ENCODE assay signal across 7 cellular contexts in genomic region chr12:27179399-27180214, GRCh38.
DNase-seq lines count a peak whose midpoint lies in the region; ATAC-seq, FAIRE-seq and TF ChIP-seq lines count a peak whose summit lies in the region.

No MANE protein-coding gene starts in this region.

- DNase-seq in GM10266 (ENCODE audit: extremely low spot score) (peak; percentile 67), SW480 (ENCODE audit: low spot score) (peak; percentile 78), esophagus squamous epithelium (lab: John Stamatoyannopoulos, UW) (no peak), pulmonary artery endothelial cell (ENCODE audit: low read depth, low spot score) (peak; percentile 62), small intestine (no peak)

- H3K36me3 ChIP-seq in esophagus squamous epithelium (no peaks in the 10 kb centered on the region), small intestine (ENCODE audit: control insufficient read depth in 2 of 2, insufficient read depth in 2 of 2, low read length in 2 of 2) (no peaks in the 10 kb centered on the region)

- H3K9me3 ChIP-seq in esophagus squamous epithelium: no peaks in the 10 kb centered on the region
- no peaks in the 10 kb centered on the region for H3K9me3 ChIP-seq in small intestine (ENCODE audit: control insufficient read depth, low read depth)

- ATAC-seq in GM21381 (IDR thresholded peaks at IDR 0.05; ENCODE audit: unreplicated experiment): peak; percentile 92
- ATAC-seq in HG03558 (IDR thresholded peaks at IDR 0.05; ENCODE audit: extremely low read depth, unreplicated experiment): peak; percentile 82

- WGBS in esophagus squamous epithelium, 2 donors: 42 to 55% methylated on average over 6 of the region's 6 CpGs
- WGBS in small intestine, 3 donors: 60 to 75% (median 65%) methylated on average over 6 of the region's 6 CpGs

- peak overlapping the region in 1 of 4 donors; percentile 8 for H3K4me3 ChIP-seq in esophagus squamous epithelium
- H3K4me3 ChIP-seq in small intestine (ENCODE audit: low read depth in 1 of 2, low read length in 2 of 2): no peak overlapping the region

- peaks cover 10 to 44% (median 23%) of the 10 kb centered on the region in 3 donors for H3K4me1 ChIP-seq in esophagus squamous epithelium
- H3K4me1 ChIP-seq in small intestine (ENCODE audit: control insufficient read depth in 2 of 2, insufficient read depth in 1 of 2, low read depth in 1 of 2, low read length in 1 of 2): no peaks in the 10 kb centered on the region

- no peak for FAIRE-seq in small intestine (lab: Jason Lieb, UNC)

- no peak for TF ChIP-seq POLR2A in esophagus squamous epithelium (IDR thresholded peaks at IDR 0.05)

- TF ChIP-seq CTCF in GM10266 (IDR thresholded peaks at IDR 0.05; ENCODE audit: control insufficient read depth, insufficient read depth, low read depth, missing control alignments): no peak
- no peak for TF ChIP-seq CTCF in esophagus squamous epithelium (IDR thresholded peaks at IDR 0.05)

- H3K27me3 ChIP-seq in esophagus squamous epithelium: no peaks in the 10 kb centered on the region
- no peaks in the 10 kb centered on the region for H3K27me3 ChIP-seq in small intestine (ENCODE audit: control insufficient read depth in 2 of 2, insufficient read depth in 2 of 2, low read length in 2 of 2)

- intact Hi-C loops in esophagus squamous epithelium (cut with DNase I): no loop called here

- H3K27ac ChIP-seq in esophagus squamous epithelium: peak overlapping the region; percentile 7 to 82 (median 67)
- H3K27ac ChIP-seq in small intestine (ENCODE audit: low read depth in 1 of 2, low read length in 1 of 2): peak overlapping the region in 1 of 2 donors; percentile 40

Comparison
In these comparisons a context has a peak if more than half of its experiments do, and no peak if none do; other contexts are left out.
1. DNase-seq: peak in GM10266 (single experiment), SW480 (single experiment) and pulmonary artery endothelial cell (single experiment); none in esophagus squamous epithelium (single experiment) and small intestine (single experiment).